In the genomic region with DNA sequence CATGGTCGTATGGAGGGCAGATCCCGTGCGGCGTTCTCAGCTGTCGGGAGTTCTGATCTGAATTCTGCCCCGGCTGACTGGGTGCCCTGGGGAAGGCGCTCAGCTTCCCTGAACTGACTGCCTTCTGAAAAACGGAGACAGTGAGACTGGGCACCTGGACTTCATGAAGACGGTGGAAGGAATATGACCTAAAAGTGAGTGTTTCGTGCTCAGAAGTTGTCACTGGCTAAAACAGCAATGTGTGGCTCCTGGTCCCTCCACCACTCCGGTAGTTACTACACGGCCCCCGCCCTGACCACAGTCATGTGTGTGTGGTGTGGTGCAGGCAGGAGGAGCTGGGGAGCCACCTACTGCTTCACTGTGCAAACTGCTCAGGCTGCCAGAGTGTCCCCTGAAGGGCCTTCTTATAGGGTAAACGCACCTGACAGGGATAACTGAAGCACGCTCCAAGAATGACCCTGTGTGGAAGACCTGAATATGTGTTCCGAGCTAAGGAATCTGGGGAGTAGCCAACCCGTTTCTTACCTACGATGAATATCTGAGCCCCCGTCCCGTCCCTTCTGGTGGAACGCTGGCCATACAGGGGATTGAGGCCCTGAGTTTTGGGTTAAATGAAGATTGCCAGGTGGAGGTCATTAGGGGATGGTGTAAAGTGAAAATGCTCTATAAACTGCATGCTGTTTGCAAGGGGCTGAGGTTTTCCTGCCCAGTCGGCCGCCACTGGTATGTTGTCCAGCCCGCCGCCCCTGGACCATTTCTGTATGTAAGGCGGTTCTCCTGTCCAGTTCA, we compare ENCODE assay signal across 8 cellular contexts. TPM values are rescaled to one million over a fixed set of nuclear protein-coding genes. Genes with fewer than 3 reads are reported as not detected.
DNase-seq lines count a peak whose midpoint lies in the region; ATAC-seq and TF ChIP-seq lines count a peak whose summit lies in the region.

No MANE protein-coding gene starts in this region.

- H3K36me3 ChIP-seq in PC-3 (ENCODE audit: low read depth, low read length), result no peaks in the 10 kb centered on the region

- H3K27ac ChIP-seq in CD4-positive, alpha-beta T cell (ENCODE audit: low read depth, low read length), result no peak overlapping the region
- H3K27ac ChIP-seq in PC-3 (ENCODE audit: low read length), result no peak overlapping the region

- peak overlapping the region; percentile 43; the same call in 1 of the 2 replicates for H3K4me3 ChIP-seq in PC-3 (ENCODE audit: low read length)

- CTCF ChIA-PET in CD4-positive, alpha-beta T cell (lab: Charles Lee), result interaction anchor here (0.5 kb wide), 1 partner anchor 160 kb away, joined by 3 read pairs; no protein-coding TSS in a partner anchor
- CTCF ChIA-PET in HEK293T (lab: Yijun Ruan, JAX) (interaction anchor here (0.7 kb wide), 1 partner anchor 202 kb away, joined by 3 read pairs; no protein-coding TSS in a partner anchor), PC-3 (lab: Charles Lee) (interaction anchor here (0.6 to 0.7 kb wide), 3 partner anchors 38 to 97 kb away, joined by 3 to 7 read pairs (median 3); no protein-coding TSS in a partner anchor)

- H3K79me2 ChIP-seq in PC-3 (ENCODE audit: low read length), result no peaks in the 10 kb centered on the region

- POLR2A ChIA-PET in CD4-positive, alpha-beta T cell (lab: Charles Lee), result no interaction called here
- POLR2A ChIA-PET in HEK293T (lab: Yijun Ruan, JAX), result interaction anchor here (0.5 to 1.9 kb wide), 2 partner anchors 132 to 306 kb away, joined by 3 to 6 read pairs; a partner anchor contains a TSS
- POLR2A ChIA-PET in PC-3 (lab: Charles Lee; ENCODE audit: unreplicated experiment), result no interaction called here

- no peaks in the 10 kb centered on the region for H3K36me3 Mint-ChIP-seq in CD4-positive, alpha-beta T cell (ENCODE audit: low read depth)

- no peak overlapping the region for H3K27ac Mint-ChIP-seq in CD4-positive, alpha-beta T cell

- H3K27me3 ChIP-seq in CD4-positive, alpha-beta T cell (ENCODE audit: control insufficient read depth, insufficient read depth, low read length), result no peaks in the 10 kb centered on the region
- H3K27me3 ChIP-seq in PC-3 (ENCODE audit: low read length), result no peaks in the 10 kb centered on the region

- no peaks in the 10 kb centered on the region for H4K20me1 ChIP-seq in PC-3 (ENCODE audit: low read length)

- peaks cover 27% of the 10 kb centered on the region for H3K4me1 ChIP-seq in PC-3 (ENCODE audit: insufficient read depth, low read length)

- peak; percentile 88 for ATAC-seq in CD4-positive, alpha-beta T cell (ENCODE audit: poor library complexity)
- ATAC-seq in PC-3, result peak; percentile 93
- ATAC-seq in Right ventricle myocardium inferior, result peak; percentile 74
- no peak for ATAC-seq in HG02798 (IDR thresholded peaks at IDR 0.05; ENCODE audit: poor library complexity, unreplicated experiment)

- no peak overlapping the region for H3K9ac ChIP-seq in PC-3 (ENCODE audit: low read length)

- H2AFZ ChIP-seq in PC-3 (ENCODE audit: low read length), result peak overlapping the region; percentile 70

- intact Hi-C loops in CD4-positive, alpha-beta T cell (cut with DNase I, micrococcal nuclease), result loop anchor here in 1 of 2 experiments (2.0 kb wide), 1 partner anchor 42 kb away; no protein-coding TSS in a partner anchor
- intact Hi-C loops in PC-3 (cut with micrococcal nuclease) (loop anchor here (2.0 to 10.0 kb wide), 2 partner anchors 42 to 148 kb away; no protein-coding TSS in a partner anchor), Right ventricle myocardium inferior (cut with DNase I) (loop anchor here (1.0 to 5.0 kb wide), 2 partner anchors 41 to 155 kb away; a partner anchor contains a TSS)

- peak overlapping the region; percentile 72 for H3K4me2 ChIP-seq in PC-3 (ENCODE audit: low read length)

- no peaks in the 10 kb centered on the region for H3K9me2 ChIP-seq in PC-3 (replicated peaks; ENCODE audit: low read length)

- DNase-seq in CD4-positive, alpha-beta T cell, result peak in 9 of 10 experiments; percentile 14 to 54 (median 23)
- DNase-seq in HEK293T (ENCODE audit: extremely low spot score) (peak; percentile 68), PC-3 (peak; percentile 74), Right ventricle myocardium inferior (ENCODE audit: missing footprints) (no peak), pons (ENCODE audit: low spot score) (peak; percentile 37), ureter (ENCODE audit: low spot score) (peak; percentile 80)
- peak; percentile 18 for DNase-seq in activated effector memory CD4-positive, alpha-beta T cell treated with Interleukin-2 at 50 U/mL for 16 hours

- no peaks in the 10 kb centered on the region for H3F3A ChIP-seq in PC-3 (ENCODE audit: low read length, unreplicated experiment)

- H3K9me3 Mint-ChIP-seq in CD4-positive, alpha-beta T cell, result no peaks in the 10 kb centered on the region

- peaks cover 5% of the 10 kb centered on the region for H3K4me1 Mint-ChIP-seq in CD4-positive, alpha-beta T cell (ENCODE audit: low read depth)

- H3K4me3 Mint-ChIP-seq in CD4-positive, alpha-beta T cell, result no peak overlapping the region

- no TSS peak for BruUV-seq in PC-3 (replicated peaks; lab: Mats Ljungman, UMichigan)

- no peak for TF ChIP-seq CTCF in CD4-positive, alpha-beta T cell (IDR thresholded peaks at IDR 0.05)
- peak; percentile 80 for TF ChIP-seq CTCF in PC-3 (conservative IDR thresholded peaks at IDR 0.05; ENCODE audit: low read depth, low read length)

- peaks cover 35% of the 10 kb centered on the region for H3K27me3 Mint-ChIP-seq in CD4-positive, alpha-beta T cell

- H3K9me3 ChIP-seq in CD4-positive, alpha-beta T cell (ENCODE audit: control insufficient read depth, low read length), result no peaks in the 10 kb centered on the region
- no peaks in the 10 kb centered on the region for H3K9me3 ChIP-seq in PC-3 (ENCODE audit: low read length)

TF ChIP-seq in HEK293T, 16 proteins besides CTCF, POLR2A, EP300 and RAD21:
- TF ChIP-seq ELF4 (IDR thresholded peaks at IDR 0.05), result no peak
- TF ChIP-seq FOXK2 (IDR thresholded peaks at IDR 0.05), result no peak
- no peak for TF ChIP-seq HDGF (IDR thresholded peaks at IDR 0.05; ENCODE audit: borderline replicate concordance)
- no peak for TF ChIP-seq SP1 (IDR thresholded peaks at IDR 0.05)
- TF ChIP-seq LEF1 (IDR thresholded peaks at IDR 0.05; ENCODE audit: borderline replicate concordance), result no peak
- no peak for TF ChIP-seq NFRKB (IDR thresholded peaks at IDR 0.05)
- no peak for TF ChIP-seq BHLHE40 (IDR thresholded peaks at IDR 0.05; ENCODE audit: borderline replicate concordance)
- TF ChIP-seq ZNF384 (IDR thresholded peaks at IDR 0.05), result no peak
- TF ChIP-seq CTBP1 (IDR thresholded peaks at IDR 0.05; ENCODE audit: borderline replicate concordance), result no peak

RNA-seq across cellular contexts. Expression of a gene that starts 0.6 kb away (rescaled TPM):
- not detected for total RNA-seq in CD4-positive, alpha-beta T cell
- total RNA-seq in PC-3 (2014; rRNA removed), result 0.04 and 0.12 TPM in 2 replicates
- 403 TPM for total RNA-seq in Right ventricle myocardium inferior
- 0.65 TPM for total RNA-seq in ureter

RNA-seq across cellular contexts. Expression of a gene that starts 30.4 kb away (rescaled TPM):
- not detected for total RNA-seq in CD4-positive, alpha-beta T cell
- 1.2 TPM in 2 replicates for total RNA-seq in PC-3 (2014; rRNA removed)
- 0.24 TPM for total RNA-seq in Right ventricle myocardium inferior
- 0.21 TPM for total RNA-seq in ureter

Comparison
In these comparisons a context has a peak if more than half of its experiments do, and no peak if none do; other contexts are left out.
1. RNA of a gene that starts 0.6 kb away (total RNA-seq): 403 TPM in Right ventricle myocardium inferior (single experiment); 0.65 TPM in ureter (single experiment), 0.04 to 0.12 TPM in PC-3 and not detected in CD4-positive, alpha-beta T cell; every median in the first group is over 100 times any median in the second.